ENCODE assay signal across 3 cellular contexts in genomic region chrX:102498732-102499131, GRCh38.
A peak's percentile ranks its signal among the peaks of the same experiment; 100 is the strongest.
TF ChIP-seq lines count a peak whose summit lies in the region.

No MANE protein-coding gene starts in this region.

TF ChIP-seq in A549, 52 proteins besides CTCF, POLR2A, EP300 and RAD21:
- TF ChIP-seq MAFK (IDR thresholded peaks at IDR 0.05; ENCODE audit: partially characterized antibody) (no peak), ZFP36 (IDR thresholded peaks at IDR 0.05; ENCODE audit: borderline replicate concordance, partially characterized antibody) (peak; percentile 54)
- TF ChIP-seq, protein P1, sequence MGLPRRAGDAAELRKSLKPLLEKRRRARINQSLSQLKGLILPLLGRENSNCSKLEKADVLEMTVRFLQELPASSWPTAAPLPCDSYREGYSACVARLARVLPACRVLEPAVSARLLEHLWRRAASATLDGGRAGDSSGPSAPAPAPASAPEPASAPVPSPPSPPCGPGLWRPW (IDR thresholded peaks at IDR 0.05), result no peak

TF ChIP-seq in HEK293, 187 proteins besides CTCF, POLR2A, EP300 and RAD21:
- TF ChIP-seq ZNF585B (tag by site-specific recombination; IDR thresholded peaks at IDR 0.05), result peak; percentile 96
- TF ChIP-seq ZNF292 (tag by site-specific recombination; IDR thresholded peaks at IDR 0.05; ENCODE audit: borderline replicate concordance, low read depth), result no peak
- TF ChIP-seq SETDB1 (IDR thresholded peaks at IDR 0.05; ENCODE audit: insufficient read length, low read length), result peak; percentile 43

TF ChIP-seq in K562, 482 proteins besides CTCF, POLR2A, EP300 and RAD21:
- TF ChIP-seq, protein P2, sequence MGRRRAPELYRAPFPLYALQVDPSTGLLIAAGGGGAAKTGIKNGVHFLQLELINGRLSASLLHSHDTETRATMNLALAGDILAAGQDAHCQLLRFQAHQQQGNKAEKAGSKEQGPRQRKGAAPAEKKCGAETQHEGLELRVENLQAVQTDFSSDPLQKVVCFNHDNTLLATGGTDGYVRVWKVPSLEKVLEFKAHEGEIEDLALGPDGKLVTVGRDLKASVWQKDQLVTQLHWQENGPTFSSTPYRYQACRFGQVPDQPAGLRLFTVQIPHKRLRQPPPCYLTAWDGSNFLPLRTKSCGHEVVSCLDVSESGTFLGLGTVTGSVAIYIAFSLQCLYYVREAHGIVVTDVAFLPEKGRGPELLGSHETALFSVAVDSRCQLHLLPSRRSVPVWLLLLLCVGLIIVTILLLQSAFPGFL (CRISPR knock-in tag; IDR thresholded peaks at IDR 0.05), result no peak
- no peak for TF ChIP-seq CBX1 (IDR thresholded peaks at IDR 0.05; ENCODE audit: low read depth)
- no peak for TF ChIP-seq TFAP4 (CRISPR knock-in tag; IDR thresholded peaks at IDR 0.05; ENCODE audit: borderline replicate concordance)
- TF ChIP-seq THRA (IDR thresholded peaks at IDR 0.05), result no peak
- TF ChIP-seq ZFP36 (IDR thresholded peaks at IDR 0.05; ENCODE audit: low read depth, low read length, partially characterized antibody), result peak; percentile 41
- TF ChIP-seq XRCC5 (IDR thresholded peaks at IDR 0.05; ENCODE audit: low read depth, low read length), result no peak
